Comparison of ENCODE assay signal across 26 cellular contexts in genomic region chr16:17504050-17504449, GRCh38.
"Had no signal": no experiment of that assay in that cellular context is flagged by ENCODE, and none has a peak within 500 bp of the region (broad histone marks: within the 10 kb centered on the region; RNA-seq: fewer than 3 reads in every experiment).

No MANE protein-coding gene starts in this region.

- ATAC-seq: naive thymus-derived CD4-positive, alpha-beta T cell; natural killer cell; psoas muscle; right cardiac atrium; sciatic nerve; stimulated activated memory B cell treated with anti-CD40 and anti-IgM and Interleukin-4, amounts not matched to agents 10 μg/mL and 1 μg/mL and 100 μg/mL, for 72 hours; upper lobe of right lung had no signal

- H3K4me1 ChIP-seq: parathyroid adenoma, psoas muscle, spleen, stomach, tibial artery, transverse colon, upper lobe of right lung, uterus had no signal

- H3K4me3 ChIP-seq: neural progenitor cell, ovary, psoas muscle, skin epidermis, smooth muscle cell, spleen, stomach, thoracic aorta, tibial artery, transverse colon, upper lobe of right lung, uterus had no signal

- DNase-seq: naive thymus-derived CD4-positive, alpha-beta T cell; natural killer cell; occipital lobe; ovary; posterior cingulate gyrus; psoas muscle; right cardiac atrium; spleen; stimulated activated CD4-positive, alpha-beta T cell treated with anti-CD3 and anti-CD28 coated beads, Interleukin-12 subunit alpha, Interleukin-12 subunit beta, amount 100 ng/mL, for 4 hours; stimulated activated CD4-positive, alpha-beta T cell treated with anti-CD3 and anti-CD28 coated beads, Interleukin-1b, Interleukin-23, amount 100 ng/mL, for 48 hours; stimulated activated CD4-positive, alpha-beta T cell treated with anti-CD3 and anti-CD28 coated beads, Interleukin-4, amount 100 ng/mL, for 1 hour; stimulated activated CD4-positive, alpha-beta T cell treated with anti-CD3 and anti-CD28 coated beads, Interleukin-4, amount 100 ng/mL, for 4 hours; stimulated activated CD8-positive, alpha-beta memory T cell treated with anti-CD3 and anti-CD28 coated beads, Interleukin-4, amount 100 ng/mL, for 48 hours; stimulated activated naive CD4-positive, alpha-beta T cell; stomach; tibial artery; transverse colon; upper lobe of right lung; uterus had no signal

- H3K9me3 ChIP-seq: ovary, psoas muscle, thoracic aorta, transverse colon, upper lobe of right lung, uterus had no signal

- H3K4me2 ChIP-seq: neural progenitor cell, smooth muscle cell had no signal

- H3K36me3 ChIP-seq: neural progenitor cell, ovary, spleen, stomach, thoracic aorta, tibial artery, transverse colon, upper lobe of right lung, uterus had no signal

- H3K27me3 ChIP-seq: neural progenitor cell, ovary, spleen, stomach, transverse colon, upper lobe of right lung, uterus had no signal

- H3K79me2 ChIP-seq: parathyroid adenoma had no signal

- H2AFZ ChIP-seq: neural progenitor cell, parathyroid adenoma had no signal

- H3K27ac ChIP-seq: neural progenitor cell, ovary, parathyroid adenoma, psoas muscle, skin epidermis, spleen, stomach, thoracic aorta, tibial artery, transverse colon, upper lobe of right lung, uterus had no signal

- H3K9ac ChIP-seq: neural progenitor cell, parathyroid adenoma had no signal
